Comparison of ENCODE assay signal across 3 cellular contexts in genomic region chr6:14638562-14638931, GRCh38.
TF ChIP-seq lines count a peak whose summit lies in the region.

No MANE protein-coding gene starts in this region.

TF ChIP-seq in IMR-90, 13 proteins besides CTCF, POLR2A, EP300 and RAD21 (continued from another document):
- TF ChIP-seq MAFK (IDR thresholded peaks at IDR 0.05; ENCODE audit: low read depth, low read length) (no peak), ELK1 (IDR thresholded peaks at IDR 0.05; ENCODE audit: borderline replicate concordance, low read depth, low read length) (no peak), SMC3 (IDR thresholded peaks at IDR 0.05; ENCODE audit: low read depth, low read length) (no peak), MXI1 (IDR thresholded peaks at IDR 0.05; ENCODE audit: borderline replicate concordance, low read depth, low read length) (no peak), CHD1 (IDR thresholded peaks at IDR 0.05; ENCODE audit: low read depth, low read length) (no peak), RFX5 (IDR thresholded peaks at IDR 0.05; ENCODE audit: low read depth, low read length) (no peak), NFE2L2 (IDR thresholded peaks at IDR 0.05; ENCODE audit: low read depth, low read length) (no peak)

TF ChIP-seq in GM12878, 131 proteins besides CTCF, POLR2A, EP300 and RAD21 (continued from another document):
- TF ChIP-seq RFX5 (IDR thresholded peaks at IDR 0.05; ENCODE audit: low read depth, low read length) = no peak
TF ChIP-seq in GM12878: peak in this region for 1.

TF ChIP-seq in neural cell, 6 proteins besides CTCF, POLR2A, EP300 and RAD21 (continued from another document):
- TF ChIP-seq TAF1 (IDR thresholded peaks at IDR 0.05; ENCODE audit: low read depth) (no peak), POLR2AphosphoS5 (IDR thresholded peaks at IDR 0.05) (no peak), MXI1 (conservative IDR thresholded peaks at IDR 0.05; ENCODE audit: poor library complexity, severe bottlenecking) (no peak), EZH2 (IDR thresholded peaks at IDR 0.05; ENCODE audit: borderline replicate concordance, insufficient read depth, low read length, poor library complexity, severe bottlenecking) (no peak)
- TF ChIP-seq, protein P1, sequence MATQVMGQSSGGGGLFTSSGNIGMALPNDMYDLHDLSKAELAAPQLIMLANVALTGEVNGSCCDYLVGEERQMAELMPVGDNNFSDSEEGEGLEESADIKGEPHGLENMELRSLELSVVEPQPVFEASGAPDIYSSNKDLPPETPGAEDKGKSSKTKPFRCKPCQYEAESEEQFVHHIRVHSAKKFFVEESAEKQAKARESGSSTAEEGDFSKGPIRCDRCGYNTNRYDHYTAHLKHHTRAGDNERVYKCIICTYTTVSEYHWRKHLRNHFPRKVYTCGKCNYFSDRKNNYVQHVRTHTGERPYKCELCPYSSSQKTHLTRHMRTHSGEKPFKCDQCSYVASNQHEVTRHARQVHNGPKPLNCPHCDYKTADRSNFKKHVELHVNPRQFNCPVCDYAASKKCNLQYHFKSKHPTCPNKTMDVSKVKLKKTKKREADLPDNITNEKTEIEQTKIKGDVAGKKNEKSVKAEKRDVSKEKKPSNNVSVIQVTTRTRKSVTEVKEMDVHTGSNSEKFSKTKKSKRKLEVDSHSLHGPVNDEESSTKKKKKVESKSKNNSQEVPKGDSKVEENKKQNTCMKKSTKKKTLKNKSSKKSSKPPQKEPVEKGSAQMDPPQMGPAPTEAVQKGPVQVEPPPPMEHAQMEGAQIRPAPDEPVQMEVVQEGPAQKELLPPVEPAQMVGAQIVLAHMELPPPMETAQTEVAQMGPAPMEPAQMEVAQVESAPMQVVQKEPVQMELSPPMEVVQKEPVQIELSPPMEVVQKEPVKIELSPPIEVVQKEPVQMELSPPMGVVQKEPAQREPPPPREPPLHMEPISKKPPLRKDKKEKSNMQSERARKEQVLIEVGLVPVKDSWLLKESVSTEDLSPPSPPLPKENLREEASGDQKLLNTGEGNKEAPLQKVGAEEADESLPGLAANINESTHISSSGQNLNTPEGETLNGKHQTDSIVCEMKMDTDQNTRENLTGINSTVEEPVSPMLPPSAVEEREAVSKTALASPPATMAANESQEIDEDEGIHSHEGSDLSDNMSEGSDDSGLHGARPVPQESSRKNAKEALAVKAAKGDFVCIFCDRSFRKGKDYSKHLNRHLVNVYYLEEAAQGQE (IDR thresholded peaks at IDR 0.05; ENCODE audit: borderline replicate concordance) = no peak
